In genomic region chr9:68357119-68357714, GRCh38 we compare ENCODE assay signal across 9 cellular contexts. TPM values are rescaled to one million over a fixed set of nuclear protein-coding genes. Genes with fewer than 3 reads are reported as not detected.
DNase-seq lines count a peak whose midpoint lies in the region; ATAC-seq and TF ChIP-seq lines count a peak whose summit lies in the region.
"Not testable (repeated sequence)": the region's sequence is repeated elsewhere in the genome, so short reads cannot be mapped to it uniquely, and the experiment has no call there.
"Had no signal": no experiment of that assay in that cellular context is flagged by ENCODE, and none has a peak within 500 bp of the region (broad histone marks: within the 10 kb centered on the region; RNA-seq: fewer than 3 reads in every experiment).

No MANE protein-coding gene starts in this region.

- peak overlapping the region; percentile 48 for H2AFZ ChIP-seq in mammary epithelial cell (ENCODE audit: low read depth, low read length)
- not testable (repeated sequence) for H2AFZ ChIP-seq in neuron (ENCODE audit: low read depth, low read length)

- not testable (repeated sequence) for H4K20me1 ChIP-seq in mammary epithelial cell (ENCODE audit: insufficient read depth, low read length)

- TF ChIP-seq CTCF in Panc1 (IDR thresholded peaks at IDR 0.05); mammary epithelial cell (conservative IDR thresholded peaks at IDR 0.05 in 1 of 2, IDR thresholded peaks at IDR 0.05 in 1 of 2; ENCODE audit: extremely low read depth in 1 of 2, insufficient read depth in 1 of 2, low read depth in 1 of 2, low read length in 2 of 2); foreskin keratinocyte (conservative IDR thresholded peaks at IDR 0.05); spleen (IDR thresholded peaks at IDR 0.05 in 8 of 11, conservative IDR thresholded peaks at IDR 0.05 in 3 of 11): not testable (repeated sequence)

- CTCF ChIA-PET in Panc1 (lab: Charles Lee); mammary epithelial cell (lab: Charles Lee; ENCODE audit: low non-redundant PET): not testable (repeated sequence)

- BruUV-seq in Panc1 (replicated peaks; lab: Mats Ljungman, UMichigan); mammary epithelial cell (replicated peaks; lab: Mats Ljungman, UMichigan): not testable (repeated sequence)

- H3K36me3 ChIP-seq in Panc1 (ENCODE audit: control insufficient read depth, insufficient read depth, low read length); mammary epithelial cell (ENCODE audit: insufficient read depth, low read length); neuron (ENCODE audit: insufficient read depth, low read length); spleen: not testable (repeated sequence)

- H3K79me2 ChIP-seq in mammary epithelial cell (ENCODE audit: insufficient read depth, low read length), result not testable (repeated sequence)

- dilution Hi-C loops in mammary epithelial cell (cut with HindIII; ENCODE audit: low sequenced_read_pairs), result not testable (repeated sequence)

- H3K27ac ChIP-seq in Panc1 (ENCODE audit: low read length); mammary epithelial cell (ENCODE audit: insufficient read depth, low read depth, low read length); foreskin keratinocyte: not testable (repeated sequence)
- peak overlapping the region in 6 of 8 donors; percentile 50 to 77 (median 66) for H3K27ac ChIP-seq in spleen

- H3K4me3 ChIP-seq in Panc1 (ENCODE audit: low read depth in 2 of 2, low read length in 2 of 2) (peak overlapping the region in 1 of 2 experiments; percentile 27; a peak in 2 of 4 replicates), neuron (ENCODE audit: low read length) (peak overlapping the region; percentile 38), spleen (peak overlapping the region; percentile 16 to 77 (median 50))
- H3K4me3 ChIP-seq in mammary epithelial cell (replicated peaks in 1 of 3; ENCODE audit: insufficient read depth in 1 of 3, low read depth in 2 of 3, low read length in 3 of 3), result not testable (repeated sequence)

- DNase-seq in Panc1 (ENCODE audit: low read depth, low spot score); mammary epithelial cell; foreskin keratinocyte; left lobe of liver (ENCODE audit: low spot score): not testable (repeated sequence)
- DNase-seq in spleen, result peak; percentile 72

- intact Hi-C loops in Panc1 (cut with micrococcal nuclease; ENCODE audit: unreplicated experiment); mammary epithelial cell (cut with micrococcal nuclease); spleen (cut with DNase I; ENCODE audit: low total_unique reads): not testable (repeated sequence)

- not testable (repeated sequence) for H3K9ac ChIP-seq in mammary epithelial cell (ENCODE audit: insufficient read depth, low read length)

- peak overlapping the region; percentile 74 for H3K4me2 ChIP-seq in mammary epithelial cell (ENCODE audit: insufficient read depth, low read depth, low read length)

- not testable (repeated sequence) for H3K9me3 ChIP-seq in Panc1 (ENCODE audit: control insufficient read depth, insufficient read depth, low read depth, low read length); mammary epithelial cell (replicated peaks; ENCODE audit: insufficient read depth, low read length); neuron (ENCODE audit: low read length); spleen

- in situ Hi-C loops in Panc1 (cut with HindIII; ENCODE audit: low pct_unique_long_range_greater_than_20kb, low sequenced_read_pairs); mammary epithelial cell (cut with MboI; ENCODE audit: low sequenced_read_pairs in 2 of 2): not testable (repeated sequence)

- WGBS in mammary epithelial cell (ENCODE audit: low coverage, missing lambda C conversion rate), result no CpG with 5 or more reads among the region's 57 CpGs
- 7 to 20% (median 9%) methylated on average over 21 to 50 of the region's 57 CpGs; no CpG with 5 or more reads in 1 of the 5 donors for WGBS in spleen, 5 donors

- H3K27me3 ChIP-seq in Panc1 (ENCODE audit: control insufficient read depth, insufficient read depth, low read length); mammary epithelial cell (ENCODE audit: insufficient read depth, low read length): not testable (repeated sequence)
- H3K27me3 ChIP-seq in foreskin keratinocyte, result peaks cover 32% of the 10 kb centered on the region
- H3K27me3 ChIP-seq in neuron (ENCODE audit: insufficient read depth, low read length), result peaks cover 14% of the 10 kb centered on the region
- H3K27me3 ChIP-seq in spleen (replicated peaks in 1 of 7), result peaks cover 0 to 19% (median 4%) of the 10 kb centered on the region in 7 donors

- TF ChIP-seq POLR2A in spleen (IDR thresholded peaks at IDR 0.05), result not testable (repeated sequence)

- POLR2A ChIA-PET in Panc1 (lab: Charles Lee), result not testable (repeated sequence)

- ATAC-seq in GM19438 (IDR thresholded peaks at IDR 0.05; ENCODE audit: low read depth, unreplicated experiment), result peak; percentile 13
- 0 out of 2 replicates have a peak, but pooled peaks have one; percentile 26 for ATAC-seq in Panc1
- ATAC-seq in foreskin keratinocyte, result peak; percentile 6
- peak; percentile 28 for ATAC-seq in left lobe of liver

- H3K4me1 ChIP-seq in Panc1 (ENCODE audit: control insufficient read depth, insufficient read depth, low read length); mammary epithelial cell (ENCODE audit: insufficient read depth, low read length); foreskin keratinocyte; neuron (ENCODE audit: insufficient read depth, low read length): not testable (repeated sequence)
- H3K4me1 ChIP-seq in spleen, result peaks cover 0 to 10% (median 0%) of the 10 kb centered on the region in 6 donors

RNA-seq across cellular contexts. Expression of gene PGM5, which starts 0.8 kb away (rescaled TPM):
- total RNA-seq in Panc1 (2021; ENCODE audit: unreplicated experiment) (0.21 TPM), mammary epithelial cell (1 to 10 TPM in 1 of 2 donors, under 1 TPM in 1; 0.96 to 1.0 TPM), foreskin keratinocyte (not detected in 2 replicates), left lobe of liver (2.9 TPM), spleen (10 to 100 TPM; 11.3 to 26.1 (median 18.3) TPM)
- not detected for polyA plus RNA-seq in Panc1 (2012; ENCODE audit: insufficient read length)
- polyA plus RNA-seq in mammary epithelial cell (0.12 TPM), foreskin keratinocyte (not detected in 2 replicates), spleen (1 to 10 TPM; 3.2 to 8.9 (median 3.8) TPM)
- not detected for polyA minus RNA-seq in mammary epithelial cell
- total RNA-seq: activated T-helper 17 cell treated with anti-CD3 and anti-CD28 coated beads, Interleukin-2, amount 50 U/mL, for 72 hours had no signal

RNA-seq across cellular contexts. Expression of gene FOXD4L3, which starts 54.5 kb away (rescaled TPM):
- total RNA-seq in Panc1 (2021; ENCODE audit: unreplicated experiment), result not detected
- not detected for polyA plus RNA-seq in Panc1 (2012; ENCODE audit: insufficient read length)
- total RNA-seq in mammary epithelial cell, result under 1 TPM; 0.33 to 0.61 TPM
- polyA plus RNA-seq in mammary epithelial cell, result 0.05 TPM
- polyA minus RNA-seq in mammary epithelial cell, result not detected
- 0.04 TPM in 1 of 2 replicates, not detected in the other for total RNA-seq in foreskin keratinocyte
- not detected in 2 replicates for polyA plus RNA-seq in foreskin keratinocyte
- total RNA-seq in left lobe of liver, result not detected
- under 1 TPM in 3 of 7 donors, not detected in 4; 0.35 to 0.50 (median 0.39) TPM for total RNA-seq in spleen
- polyA plus RNA-seq in spleen, result under 1 TPM; 0.04 to 0.13 (median 0.05) TPM
- total RNA-seq: cardiac septum had no signal
